In genomic region chr4:6941796-6942195, GRCh38 we compare ENCODE assay signal across 8 cellular contexts. TPM values are rescaled to one million over a fixed set of nuclear protein-coding genes. Genes with fewer than 3 reads are reported as not detected.
DNase-seq lines count a peak whose midpoint lies in the region; ATAC-seq and TF ChIP-seq lines count a peak whose summit lies in the region.

No MANE protein-coding gene starts in this region.

- peak overlapping the region; percentile 98 for H4K91ac ChIP-seq in IMR-90 (ENCODE audit: insufficient read depth, low read depth, low read length)

- H2AK9ac ChIP-seq in IMR-90 (replicated peaks; ENCODE audit: low read depth, low read length, poor library complexity) = peak overlapping the region; percentile 37

- peaks cover 72% of the 10 kb centered on the region for H3K4me1 Mint-ChIP-seq in neural progenitor cell
- peaks cover 76% of the 10 kb centered on the region for H3K4me1 Mint-ChIP-seq in nephron progenitor cell

- WGBS in IMR-90 (ENCODE audit: extremely low coverage in 2 of 2, insufficient read length in 1 of 2), 2 experiments = no CpG with 5 or more reads among the region's 4 CpGs
- 0% methylated on average over 4 of the region's 4 CpGs for WGBS in mammary epithelial cell (ENCODE audit: low coverage, missing lambda C conversion rate)

- peak overlapping the region; percentile 97 for H4K5ac ChIP-seq in IMR-90 (ENCODE audit: low read depth, low read length)

- H3K9me3 Mint-ChIP-seq in neural progenitor cell (no peaks in the 10 kb centered on the region), nephron progenitor cell (peaks cover under 1% of the 10 kb centered on the region)

- CTCF ChIA-PET in IMR-90 (lab: Yijun Ruan, JAX) = no interaction called here
- CTCF ChIA-PET in mammary epithelial cell (lab: Charles Lee; ENCODE audit: low non-redundant PET) = interaction anchor here (0.5 kb wide), 1 partner anchor 101 kb away, joined by 3 read pairs; a partner anchor contains a TSS

- H3K79me1 ChIP-seq in IMR-90 (ENCODE audit: low read depth in 1 of 2, low read length in 2 of 2) = peaks cover 22 to 57% of the 10 kb centered on the region in 2 experiments; a peak in 3 of 4 replicates

- H3K9me3 ChIP-seq in IMR-90 (ENCODE audit: control insufficient read depth, insufficient read depth, low read length) (no peaks in the 10 kb centered on the region), mammary epithelial cell (replicated peaks; ENCODE audit: insufficient read depth, low read length) (no peaks in the 10 kb centered on the region), neural progenitor cell (ENCODE audit: low read depth) (no peaks in the 10 kb centered on the region)

- H3K56ac ChIP-seq in IMR-90 (ENCODE audit: extremely low read depth, insufficient read depth, low read length) = peak overlapping the region; percentile 88; the same call in 1 of the 2 replicates

- H3K36me3 ChIP-seq in GM06990 (ENCODE audit: control insufficient read depth, insufficient read depth, low read length) (no peaks in the 10 kb centered on the region), IMR-90 (ENCODE audit: control insufficient read depth, insufficient read depth, low read length) (no peaks in the 10 kb centered on the region; the same call in 1 of the 2 replicates), mammary epithelial cell (ENCODE audit: insufficient read depth, low read length) (no peaks in the 10 kb centered on the region), neural progenitor cell (no peaks in the 10 kb centered on the region)

- TF ChIP-seq CTCF in GM06990 (IDR thresholded peaks at IDR 0.05; ENCODE audit: insufficient read depth, low read length, poor library complexity, severe bottlenecking) (no peak), IMR-90 (conservative IDR thresholded peaks at IDR 0.05; ENCODE audit: low read depth, low read length) (no peak), mammary epithelial cell (conservative IDR thresholded peaks at IDR 0.05 in 1 of 2, IDR thresholded peaks at IDR 0.05 in 1 of 2; ENCODE audit: extremely low read depth in 1 of 2, insufficient read depth in 1 of 2, low read depth in 1 of 2, low read length in 2 of 2) (no peak), neural progenitor cell (IDR thresholded peaks at IDR 0.05) (no peak), nephron progenitor cell (IDR thresholded peaks at IDR 0.05) (no peak)

- peak overlapping the region; percentile 95 for H2BK120ac ChIP-seq in IMR-90 (ENCODE audit: low read depth, low read length)

- H3K27me3 ChIP-seq in GM06990 (replicated peaks; ENCODE audit: control insufficient read depth, insufficient read depth, low read length) (no peaks in the 10 kb centered on the region), IMR-90 (ENCODE audit: control insufficient read depth, insufficient read depth, low read length) (no peaks in the 10 kb centered on the region), mammary epithelial cell (ENCODE audit: insufficient read depth, low read length) (no peaks in the 10 kb centered on the region), neural progenitor cell (no peaks in the 10 kb centered on the region)

- peaks cover 3% of the 10 kb centered on the region; the same call in 1 of the 2 replicates for H4K20me1 ChIP-seq in IMR-90 (ENCODE audit: insufficient read depth, low read length)
- no peaks in the 10 kb centered on the region for H4K20me1 ChIP-seq in mammary epithelial cell (ENCODE audit: insufficient read depth, low read length)
- peaks cover 83% of the 10 kb centered on the region for H4K20me1 ChIP-seq in neural progenitor cell (ENCODE audit: low read depth)

- H3K4me3 Mint-ChIP-seq in neural progenitor cell (no peak overlapping the region), nephron progenitor cell (no peak overlapping the region)

- H3K27ac Mint-ChIP-seq in neural progenitor cell (peak overlapping the region; percentile 46), nephron progenitor cell (no peak overlapping the region)

- peaks cover 11% of the 10 kb centered on the region for H3F3A ChIP-seq in neural progenitor cell (ENCODE audit: low read depth)

- peak; percentile 39 for ATAC-seq in IMR-90 (ENCODE audit: low read depth)
- ATAC-seq in HG02870 (IDR thresholded peaks at IDR 0.05; ENCODE audit: unreplicated experiment) = no peak

- peak overlapping the region; percentile 96 for H2BK20ac ChIP-seq in IMR-90 (ENCODE audit: low read depth, low read length)

- H2BK15ac ChIP-seq in IMR-90 (ENCODE audit: low read depth, low read length) = peak overlapping the region; percentile 100; the same call in 2 of the 3 replicates

- TF ChIP-seq POLR2A in IMR-90 (IDR thresholded peaks at IDR 0.05; ENCODE audit: low read depth, low read length) = no peak

- H2AFZ ChIP-seq in IMR-90 (replicated peaks; ENCODE audit: low read length, poor library complexity) = peak overlapping the region; percentile 55
- peak overlapping the region; percentile 40 for H2AFZ ChIP-seq in mammary epithelial cell (ENCODE audit: low read depth, low read length)
- no peak overlapping the region for H2AFZ ChIP-seq in neural progenitor cell (replicated peaks)

- H3K14ac ChIP-seq in IMR-90 (replicated peaks; ENCODE audit: low read depth, low read length) = peak overlapping the region; percentile 82

- H3K9ac ChIP-seq in IMR-90 (ENCODE audit: low read depth, low read length) (peak overlapping the region; percentile 50), mammary epithelial cell (ENCODE audit: insufficient read depth, low read length) (peak overlapping the region; percentile 60), neural progenitor cell (no peak overlapping the region)

- peaks cover 28% of the 10 kb centered on the region for H3K4me1 ChIP-seq in IMR-90 (ENCODE audit: control insufficient read depth, insufficient read depth, low read length)
- peaks cover 28% of the 10 kb centered on the region for H3K4me1 ChIP-seq in mammary epithelial cell (ENCODE audit: insufficient read depth, low read length)
- peaks cover 56% of the 10 kb centered on the region for H3K4me1 ChIP-seq in neural progenitor cell

- peak overlapping the region; percentile 98 for H3K4ac ChIP-seq in IMR-90 (ENCODE audit: low read depth, low read length)

- H3K9me1 ChIP-seq in IMR-90 (ENCODE audit: insufficient read depth, low read length) = peaks cover 33% of the 10 kb centered on the region

- H2BK5ac ChIP-seq in IMR-90 (ENCODE audit: low read depth, low read length, poor library complexity, severe bottlenecking) = peak overlapping the region; percentile 96

- BruUV-seq in IMR-90 (replicated peaks; lab: Mats Ljungman, UMichigan) (no TSS peak), mammary epithelial cell (replicated peaks; lab: Mats Ljungman, UMichigan) (no TSS peak)

- H3K79me2 ChIP-seq in mammary epithelial cell (ENCODE audit: insufficient read depth, low read length) (peaks cover 12% of the 10 kb centered on the region), neural progenitor cell (ENCODE audit: low read depth) (peaks cover 44% of the 10 kb centered on the region)

- DNase-seq in GM06990 (ENCODE audit: extremely low read depth, insufficient read length) (no peak), IMR-90 (no peak), mammary epithelial cell (peak; percentile 65), neural progenitor cell (ENCODE audit: low spot score) (no peak), nephron progenitor cell (no peak), DMS53 treated with DMSO at 0.1 percent for 48 hours (lab: John Stamatoyannopoulos, UW; ENCODE audit: unreplicated experiment) (no peak), NCI-H128 (lab: John Stamatoyannopoulos, UW; ENCODE audit: unreplicated experiment) (no peak)

- H3K27ac ChIP-seq in IMR-90 (ENCODE audit: insufficient read depth, low read length) (peak overlapping the region; percentile 95), mammary epithelial cell (ENCODE audit: insufficient read depth, low read depth, low read length) (peak overlapping the region; percentile 75), neural progenitor cell (no peak overlapping the region)

- H3K27me3 Mint-ChIP-seq in neural progenitor cell (ENCODE audit: insufficient read depth, low read depth) = no peaks in the 10 kb centered on the region
- H3K27me3 Mint-ChIP-seq in nephron progenitor cell (ENCODE audit: low read depth, poor library complexity) = peaks cover 4% of the 10 kb centered on the region

- H3K36me3 Mint-ChIP-seq in neural progenitor cell = peaks cover 7% of the 10 kb centered on the region
- H3K36me3 Mint-ChIP-seq in nephron progenitor cell (ENCODE audit: low read depth) = peaks cover under 1% of the 10 kb centered on the region

- H3K4me3 ChIP-seq in GM06990 (replicated peaks; ENCODE audit: low read depth, low read length) = peak overlapping the region; percentile 6; the same call in 1 of the 2 replicates
- H3K4me3 ChIP-seq in IMR-90 (ENCODE audit: insufficient read depth, low read depth, low read length) = no peak overlapping the region
- H3K4me3 ChIP-seq in mammary epithelial cell (replicated peaks in 1 of 3; ENCODE audit: insufficient read depth in 1 of 3, low read depth in 2 of 3, low read length in 3 of 3) = peak overlapping the region; percentile 9 to 24 (median 11)
- H3K4me3 ChIP-seq in neural progenitor cell = no peak overlapping the region

- intact Hi-C loops in IMR-90 (cut with micrococcal nuclease) = loop anchor here (1.0 kb wide), 2 partner anchors 46 to 48 kb away; no protein-coding TSS in a partner anchor
- intact Hi-C loops in mammary epithelial cell (cut with micrococcal nuclease) = loop anchor here (1.0 kb wide), 2 partner anchors 13 to 33 kb away; no protein-coding TSS in a partner anchor

- no peak for TF ChIP-seq RAD21 in IMR-90 (IDR thresholded peaks at IDR 0.05; ENCODE audit: low read length)

- peak overlapping the region; percentile 82 to 94 for H4K8ac ChIP-seq in IMR-90 (ENCODE audit: low read depth in 2 of 2, low read length in 2 of 2)

- POLR2A ChIA-PET in IMR-90 (lab: Charles Lee; ENCODE audit: unreplicated experiment) = no interaction called here

- dilution Hi-C loops in IMR-90 (cut with HindIII; ENCODE audit: low sequenced_read_pairs, unreplicated experiment) (no loop called here), mammary epithelial cell (cut with HindIII; ENCODE audit: low sequenced_read_pairs) (no loop called here)

- peak overlapping the region; percentile 99 for H3K18ac ChIP-seq in IMR-90 (ENCODE audit: low read depth, low read length)

- peak overlapping the region; percentile 88 for H2AK5ac ChIP-seq in IMR-90 (ENCODE audit: low read depth, low read length)

- peak overlapping the region; percentile 92 for H3K23ac ChIP-seq in IMR-90 (ENCODE audit: low read depth, low read length)

- in situ Hi-C loops in IMR-90 (cut with MboI; ENCODE audit: low sequenced_read_pairs) (no loop called here), mammary epithelial cell (cut with MboI; ENCODE audit: low sequenced_read_pairs in 2 of 2) (no loop called here)

- peak overlapping the region; percentile 87 for H3K4me2 ChIP-seq in IMR-90 (ENCODE audit: low read depth, low read length)
- H3K4me2 ChIP-seq in mammary epithelial cell (ENCODE audit: insufficient read depth, low read depth, low read length) = peak overlapping the region; percentile 73
- no peak overlapping the region for H3K4me2 ChIP-seq in neural progenitor cell

RNA-seq across cellular contexts. Expression of gene TBC1D14, which starts 32.2 kb away (rescaled TPM):
- total RNA-seq in IMR-90 (2012; rRNA removed) (40.7 and 48.9 TPM in 2 replicates), mammary epithelial cell (10 to 100 TPM; 62.9 to 89.5 TPM), neural progenitor cell (ENCODE audit: low replicate concordance) (47.9 and 58.8 TPM in 2 replicates)
- polyA plus RNA-seq in IMR-90 (2012; rRNA removed) (29.8 and 31.7 TPM in 2 replicates), mammary epithelial cell (44.2 TPM)
- polyA plus RNA-seq in IMR-90 (2012; cell fraction: cytosol; rRNA removed) = 22.3 and 23.4 TPM in 2 replicates
- 23.4 and 27.7 TPM in 2 replicates for polyA plus RNA-seq in IMR-90 (2012; cell fraction: nucleus; rRNA removed; ENCODE audit: low replicate concordance)
- polyA minus RNA-seq in mammary epithelial cell = 51.9 TPM

Comparison
In these comparisons a context has a peak if more than half of its experiments do, and no peak if none do; other contexts are left out.
1. H3K4me3 ChIP-seq: peak in GM06990 (single experiment) and mammary epithelial cell (3 of 3); none in IMR-90 (single experiment) and neural progenitor cell (single experiment).